In the genomic region with DNA sequence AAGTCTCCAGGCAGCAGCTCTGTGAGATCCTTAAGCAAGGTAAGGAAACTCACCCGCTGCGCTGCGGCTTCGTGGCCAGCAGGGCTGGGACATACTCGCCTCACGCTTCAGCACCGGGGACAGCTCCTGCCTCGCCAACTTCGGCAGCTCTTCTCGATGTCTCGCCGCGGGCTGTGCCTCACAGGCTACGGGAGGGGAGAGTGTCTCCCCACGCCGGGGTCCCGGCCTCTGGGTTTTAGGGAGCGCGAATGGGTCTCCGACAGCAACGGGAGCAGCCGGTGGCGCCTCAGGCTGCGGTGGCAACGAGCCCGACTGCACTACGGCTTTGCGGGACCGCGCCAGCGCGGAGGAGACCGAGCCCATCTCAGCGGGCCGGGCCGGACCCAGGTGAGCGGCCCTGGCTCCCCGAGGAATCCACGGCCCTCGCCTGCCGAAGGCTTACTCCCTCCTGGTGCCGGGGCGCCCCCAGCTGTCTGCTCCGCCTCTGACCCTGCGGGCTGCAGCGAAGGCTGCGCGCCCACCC, we compare ENCODE assay signal across 8 cellular contexts.
A peak's percentile ranks its signal among the peaks of the same experiment; 100 is the strongest.
DNase-seq lines count a peak whose midpoint lies in the region; ATAC-seq and TF ChIP-seq lines count a peak whose summit lies in the region.

No MANE protein-coding gene starts in this region.

- no peak overlapping the region for H3K27ac ChIP-seq in foreskin keratinocyte
- no peak overlapping the region for H3K27ac ChIP-seq in tibial artery
- H3K27ac ChIP-seq in sigmoid colon: no peak overlapping the region

- H3K9me3 ChIP-seq in tibial artery: peaks cover 0 to 19% (median 6%) of the 10 kb centered on the region in 3 donors
- peaks cover 0 to 4% (median 0%) of the 10 kb centered on the region in 4 donors for H3K9me3 ChIP-seq in sigmoid colon

- peaks cover 60% of the 10 kb centered on the region for H3K27me3 ChIP-seq in foreskin keratinocyte
- H3K27me3 ChIP-seq in tibial artery: peaks cover 0 to 40% of the 10 kb centered on the region in 2 donors
- H3K27me3 ChIP-seq in sigmoid colon: peaks cover 11 to 45% (median 30%) of the 10 kb centered on the region in 3 donors

- no peak overlapping the region for H3K4me3 ChIP-seq in HFF-Myc (replicated peaks; ENCODE audit: low read depth, low read length)
- H3K4me3 ChIP-seq in tibial artery: no peak overlapping the region
- H3K4me3 ChIP-seq in sigmoid colon: no peak overlapping the region

- H3K36me3 ChIP-seq in tibial artery (no peaks in the 10 kb centered on the region), sigmoid colon (no peaks in the 10 kb centered on the region)

- H3K27me3 Mint-ChIP-seq in activated T-helper 1 cell treated with anti-CD3 and anti-CD28 coated beads, Interleukin-12 subunit alpha, Interleukin-12 subunit beta, Interleukin-2, Interleukin-4 antibody, amounts not matched to agents 30 ng/mL and 10 ng/mL and 1 ng/mL, durations not matched to agents 14 hours and 24 hours and 36 hours (ENCODE audit: insufficient read depth): peaks cover 11% of the 10 kb centered on the region

- no peak for TF ChIP-seq EP300 in sigmoid colon (IDR thresholded peaks at IDR 0.05)

- H3K4me1 ChIP-seq in foreskin keratinocyte (no peaks in the 10 kb centered on the region), tibial artery (peaks cover 0 to 7% (median 0%) of the 10 kb centered on the region in 4 donors), sigmoid colon (peaks cover 0 to 7% (median 0%) of the 10 kb centered on the region in 4 donors)

- H3K4me3 Mint-ChIP-seq in activated T-helper 1 cell treated with anti-CD3 and anti-CD28 coated beads, Interleukin-12 subunit alpha, Interleukin-12 subunit beta, Interleukin-2, Interleukin-4 antibody, amounts not matched to agents 30 ng/mL and 10 ng/mL and 1 ng/mL, durations not matched to agents 14 hours and 24 hours and 36 hours: no peak overlapping the region

- ATAC-seq in foreskin keratinocyte: peak; percentile 98

- 8 to 31% methylated on average over 48 of the region's 48 CpGs for WGBS in sigmoid colon, 2 donors

- DNase-seq in DMS 273 (lab: John Stamatoyannopoulos, UW; ENCODE audit: unreplicated experiment) (peak; percentile 97), HFF-Myc (ENCODE audit: extremely low read depth, low read depth) (peak; percentile 51), NCI-H526 treated with DMSO at 0.1 percent for 48 hours (lab: John Stamatoyannopoulos, UW) (peak; percentile 17), foreskin keratinocyte (peak; percentile 40 to 65), occipital lobe (lab: John Stamatoyannopoulos, UW) (peak; percentile 22), tibial artery (peak; percentile 28 to 69), sigmoid colon (no peak)
- peak; percentile 57 for DNase-seq in activated T-helper 1 cell treated with anti-CD3 and anti-CD28 coated beads, Interleukin-12 subunit alpha, Interleukin-12 subunit beta, Interleukin-2, Interleukin-4 antibody, amounts not matched to agents 30 ng/mL and 10 ng/mL and 1 ng/mL, durations not matched to agents 14 hours and 24 hours and 36 hours (ENCODE audit: low spot score)

- H3K27ac Mint-ChIP-seq in activated T-helper 1 cell treated with anti-CD3 and anti-CD28 coated beads, Interleukin-12 subunit alpha, Interleukin-12 subunit beta, Interleukin-2, Interleukin-4 antibody, amounts not matched to agents 30 ng/mL and 10 ng/mL and 1 ng/mL, durations not matched to agents 14 hours and 24 hours and 36 hours: no peak overlapping the region

- H3K9me3 Mint-ChIP-seq in activated T-helper 1 cell treated with anti-CD3 and anti-CD28 coated beads, Interleukin-12 subunit alpha, Interleukin-12 subunit beta, Interleukin-2, Interleukin-4 antibody, amounts not matched to agents 30 ng/mL and 10 ng/mL and 1 ng/mL, durations not matched to agents 14 hours and 24 hours and 36 hours: no peaks in the 10 kb centered on the region

- intact Hi-C loops in activated T-helper 1 cell treated with anti-CD3 and anti-CD28 coated beads, Interleukin-12 subunit alpha, Interleukin-12 subunit beta, Interleukin-2, Interleukin-4 antibody, amounts not matched to agents 30 ng/mL and 10 ng/mL and 1 ng/mL, durations not matched to agents 14 hours and 24 hours and 36 hours (cut with micrococcal nuclease): no loop called here
- intact Hi-C loops in tibial artery (cut with DNase I; ENCODE audit: low total_unique reads) (no loop called here), sigmoid colon (cut with DNase I) (no loop called here)

- H3K36me3 Mint-ChIP-seq in activated T-helper 1 cell treated with anti-CD3 and anti-CD28 coated beads, Interleukin-12 subunit alpha, Interleukin-12 subunit beta, Interleukin-2, Interleukin-4 antibody, amounts not matched to agents 30 ng/mL and 10 ng/mL and 1 ng/mL, durations not matched to agents 14 hours and 24 hours and 36 hours (ENCODE audit: low read depth): no peaks in the 10 kb centered on the region

- TF ChIP-seq POLR2A in sigmoid colon (IDR thresholded peaks at IDR 0.05): no peak

- H3K4me1 Mint-ChIP-seq in activated T-helper 1 cell treated with anti-CD3 and anti-CD28 coated beads, Interleukin-12 subunit alpha, Interleukin-12 subunit beta, Interleukin-2, Interleukin-4 antibody, amounts not matched to agents 30 ng/mL and 10 ng/mL and 1 ng/mL, durations not matched to agents 14 hours and 24 hours and 36 hours (ENCODE audit: low read depth): no peaks in the 10 kb centered on the region

- peak; percentile 33 for TF ChIP-seq CTCF in HFF-Myc (IDR thresholded peaks at IDR 0.05; ENCODE audit: low read depth, low read length, missing control alignments)
- TF ChIP-seq CTCF in foreskin keratinocyte (conservative IDR thresholded peaks at IDR 0.05): peak; percentile 58
- peak in 1 of 2 experiments; percentile 18 for TF ChIP-seq CTCF in tibial artery (IDR thresholded peaks at IDR 0.05)
- no peak for TF ChIP-seq CTCF in sigmoid colon (IDR thresholded peaks at IDR 0.05)

Comparison
In these comparisons a context has a peak if more than half of its experiments do, and no peak if none do; other contexts are left out.
1. CTCF ChIP-seq: peak in HFF-Myc (single experiment) and foreskin keratinocyte (single experiment); none in sigmoid colon (0 of 4).